Comparison of ENCODE assay signal across 7 cellular contexts in genomic region chr14:50550294-50550693, GRCh38.
"Had no signal": no experiment of that assay in that cellular context is flagged by ENCODE, and none has a peak within 500 bp of the region (broad histone marks: within the 10 kb centered on the region; RNA-seq: fewer than 3 reads in every experiment).

No MANE protein-coding gene starts in this region.

- H2AFZ ChIP-seq: GM23338 had no signal

- DNase-seq: H9, HCEC 1CT, KBM-7 had no signal

- H3K4me3 ChIP-seq: GM23338 had no signal

- H3K4me1 Mint-ChIP-seq: GM23338, H9 had no signal

- ATAC-seq: GM23338, HepG2 had no signal

- H3K9me3 Mint-ChIP-seq: GM23338, IgD-negative memory B cell had no signal

- H3K4me2 ChIP-seq: GM23338 had no signal

- H3K27ac ChIP-seq: HL-60 had no signal

- H3K27ac Mint-ChIP-seq: GM23338, H9, IgD-negative memory B cell had no signal

- H3K4me3 Mint-ChIP-seq: GM23338, H9 had no signal
